In genomic region chr1:69845655-69846054, GRCh38 we compare ENCODE assay signal across 28 cellular contexts.
"Had no signal": no experiment of that assay in that cellular context is flagged by ENCODE, and none has a peak within 500 bp of the region (broad histone marks: within the 10 kb centered on the region; RNA-seq: fewer than 3 reads in every experiment).

No MANE protein-coding gene starts in this region.

- H3K27me3 ChIP-seq: neural progenitor cell, ovary, spleen, suprapubic skin, testis, tibial artery, transverse colon, vagina had no signal

- H3K4me1 ChIP-seq: parathyroid adenoma, psoas muscle, spleen, suprapubic skin, testis, tibial artery, transverse colon, vagina had no signal

- H3K36me3 ChIP-seq: neural progenitor cell, ovary, spleen, suprapubic skin, tibial artery, transverse colon, vagina had no signal

- ATAC-seq: naive thymus-derived CD4-positive, alpha-beta T cell; natural killer cell; psoas muscle; right cardiac atrium; sciatic nerve; stimulated activated memory B cell treated with anti-CD40 and anti-IgM and Interleukin-4, amounts not matched to agents 10 μg/mL and 1 μg/mL and 100 μg/mL, for 72 hours; stimulated activated naive CD8-positive, alpha-beta T cell treated with anti-CD3 and anti-CD28 coated beads, Interleukin-15, amount 100 ng/mL, for 72 hours; stimulated activated naive CD8-positive, alpha-beta T cell treated with anti-CD3 and anti-CD28 coated beads, Interleukin-15, Interleukin-2, amounts not matched to agents 100 U/mL and 50 U/mL, for 24 hours had no signal

- DNase-seq: naive thymus-derived CD4-positive, alpha-beta T cell; natural killer cell; occipital lobe; ovary; posterior cingulate gyrus; psoas muscle; right cardiac atrium; spleen; stimulated activated CD4-positive, alpha-beta T cell treated with anti-CD3 and anti-CD28 coated beads, Interleukin-12 subunit alpha, Interleukin-12 subunit beta, amount 100 ng/mL, for 4 hours; stimulated activated CD4-positive, alpha-beta T cell treated with anti-CD3 and anti-CD28 coated beads, Interleukin-1b, Interleukin-23, amount 100 ng/mL, for 48 hours; stimulated activated CD4-positive, alpha-beta T cell treated with anti-CD3 and anti-CD28 coated beads, Interleukin-4, amount 100 ng/mL, for 1 hour; stimulated activated CD4-positive, alpha-beta T cell treated with anti-CD3 and anti-CD28 coated beads, Interleukin-4, amount 100 ng/mL, for 4 hours; stimulated activated CD8-positive, alpha-beta memory T cell treated with anti-CD3 and anti-CD28 coated beads, Interleukin-4, amount 100 ng/mL, for 48 hours; stimulated activated naive CD4-positive, alpha-beta T cell; stimulated activated naive CD8-positive, alpha-beta T cell treated with anti-CD3 and anti-CD28 coated beads, Interleukin-15, amount 100 ng/mL, for 72 hours; stimulated activated naive CD8-positive, alpha-beta T cell treated with anti-CD3 and anti-CD28 coated beads, Interleukin-15, Interleukin-2, amounts not matched to agents 100 U/mL and 50 U/mL, for 24 hours; substantia nigra; testis; tibial artery; transverse colon had no signal

- H2AFZ ChIP-seq: neural progenitor cell, parathyroid adenoma had no signal

- H3K4me3 ChIP-seq: neural progenitor cell, ovary, psoas muscle, skin epidermis, smooth muscle cell, spleen, suprapubic skin, testis, tibial artery, transverse colon, vagina had no signal

- H3K27ac ChIP-seq: neural progenitor cell, ovary, parathyroid adenoma, psoas muscle, skin epidermis, spleen, suprapubic skin, testis, tibial artery, transverse colon, vagina had no signal

- H3K9me3 ChIP-seq: ovary, psoas muscle, spleen, suprapubic skin, testis, tibial artery, transverse colon, vagina had no signal

- H3K9ac ChIP-seq: neural progenitor cell, parathyroid adenoma had no signal

- H3K4me2 ChIP-seq: smooth muscle cell had no signal
